In genomic region chr5:115787426-115787825, GRCh38 we compare ENCODE assay signal across 26 cellular contexts. TPM values are rescaled to one million over a fixed set of nuclear protein-coding genes. Genes with fewer than 3 reads are reported as not detected.
"Had no signal": no experiment of that assay in that cellular context is flagged by ENCODE, and none has a peak within 500 bp of the region (broad histone marks: within the 10 kb centered on the region; RNA-seq: fewer than 3 reads in every experiment).

No MANE protein-coding gene starts in this region.

- H3K4me2 ChIP-seq: hepatocyte, smooth muscle cell had no signal

- ATAC-seq: lower lobe of right lung; naive thymus-derived CD8-positive, alpha-beta T cell; pancreas; right cardiac atrium; stimulated activated memory B cell treated with anti-CD40 and anti-IgM and Interleukin-4, amounts not matched to agents 10 μg/mL and 1 μg/mL and 100 μg/mL, for 72 hours; stimulated activated naive CD8-positive, alpha-beta T cell treated with anti-CD3 and anti-CD28 coated beads, Interleukin-15, amount 100 ng/mL, for 72 hours had no signal

- H2AFZ ChIP-seq: hepatocyte had no signal

- H3K79me2 ChIP-seq: hepatocyte had no signal

- H3K4me1 ChIP-seq: lower lobe of right lung, prostate gland, sigmoid colon, thyroid gland, transverse colon, upper lobe of left lung, vagina had no signal

- H3K4me3 ChIP-seq: hepatocyte, lower lobe of right lung, pancreas, prostate gland, sigmoid colon, smooth muscle cell, testis, thyroid gland, transverse colon, upper lobe of left lung, vagina had no signal

- DNase-seq: islet precursor cell; lower lobe of right lung; mammary epithelial cell; mesenchymal stem cell; naive thymus-derived CD8-positive, alpha-beta T cell; nucleus accumbens; pancreas; posterior cingulate gyrus; retina; right cardiac atrium; sigmoid colon; stimulated activated CD4-positive, alpha-beta T cell treated with anti-CD3 and anti-CD28 coated beads, Interleukin-1b, Interleukin-23, amount 100 ng/mL, for 48 hours; stimulated activated CD4-positive, alpha-beta T cell treated with anti-CD3 and anti-CD28 coated beads, Interleukin-2, amount 100 ng/mL, for 48 hours; stimulated activated CD4-positive, alpha-beta T cell treated with anti-CD3 and anti-CD28 coated beads, Interleukin-4, amount 100 ng/mL, for 4 hours; stimulated activated CD8-positive, alpha-beta memory T cell treated with anti-CD3 and anti-CD28 coated beads, Interleukin-4, amount 100 ng/mL, for 48 hours; stimulated activated naive CD4-positive, alpha-beta T cell treated with Interleukin-2 at 50 U/mL for 16 hours; stimulated activated naive CD8-positive, alpha-beta T cell treated with anti-CD3 and anti-CD28 coated beads, Interleukin-15, amount 100 ng/mL, for 72 hours; testis; thyroid gland; transverse colon; upper lobe of left lung had no signal

- H3K9me3 ChIP-seq: lower lobe of right lung, pancreas, prostate gland, sigmoid colon, testis, thyroid gland, transverse colon, upper lobe of left lung, vagina had no signal

- H3K27ac ChIP-seq: hepatocyte, lower lobe of right lung, pancreas, prostate gland, sigmoid colon, testis, thyroid gland, transverse colon, upper lobe of left lung, vagina had no signal

- H3K27me3 ChIP-seq: hepatocyte, sigmoid colon, testis, thyroid gland, upper lobe of left lung, vagina had no signal

- H3K36me3 ChIP-seq: lower lobe of right lung, pancreas, prostate gland, sigmoid colon, thyroid gland, transverse colon, upper lobe of left lung, vagina had no signal

RNA-seq across cellular contexts. Expression of gene CDO1, which starts 29.0 kb away (rescaled TPM):
- total RNA-seq: naive thymus-derived CD8-positive, alpha-beta T cell had no signal
